17 cellular contexts compared by ENCODE assay signal in genomic region chr3:4993276-4994143, GRCh38. TPM values are rescaled to one million over a fixed set of nuclear protein-coding genes. Genes with fewer than 3 reads are reported as not detected.
A peak's percentile ranks its signal among the peaks of the same experiment; 100 is the strongest.
DNase-seq lines count a peak whose midpoint lies in the region; ATAC-seq, FAIRE-seq and TF ChIP-seq lines count a peak whose summit lies in the region.
"Had no signal": no experiment of that assay in that cellular context is flagged by ENCODE, and none has a peak within 500 bp of the region (broad histone marks: within the 10 kb centered on the region; RNA-seq: fewer than 3 reads in every experiment).

No MANE protein-coding gene starts in this region.

- ATAC-seq in GM19351 (IDR thresholded peaks at IDR 0.05; ENCODE audit: unreplicated experiment) = no peak

- TF ChIP-seq CTCF in coronary artery (IDR thresholded peaks at IDR 0.05) = no peak
- TF ChIP-seq CTCF in osteoblast (IDR thresholded peaks at IDR 0.05; ENCODE audit: extremely low read depth, low read depth, low read length) = no peak
- no peak for TF ChIP-seq CTCF in glutamatergic neuron (IDR thresholded peaks at IDR 0.05; ENCODE audit: partially characterized antibody, unreplicated experiment)

- peaks cover 38% of the 10 kb centered on the region for H3K4me1 ChIP-seq in osteoblast (ENCODE audit: insufficient read depth, low read length)

- H3K36me3 Mint-ChIP-seq in glutamatergic neuron (ENCODE audit: unreplicated experiment) = no peaks in the 10 kb centered on the region
- H3K36me3 Mint-ChIP-seq: activated naive CD4-positive, alpha-beta T cell treated with anti-CD3 and anti-CD28 coated beads, Interleukin-2, amount 50 U/mL, for 24 hours had no signal

- DNase-seq in Caki2 (ENCODE audit: low read depth) (peak; percentile 52), RCC 7860 (ENCODE audit: low spot score) (peak; percentile 65), coronary artery (ENCODE audit: low spot score) (peak; percentile 69), osteoblast (ENCODE audit: insufficient read length, low spot score, missing footprints) (no peak), anterior cingulate cortex (lab: John Stamatoyannopoulos, UW) (no peak), glutamatergic neuron (no peak), substantia nigra (lab: John Stamatoyannopoulos, UW) (no peak)
- DNase-seq: DMS153, MM.1S, NCI-H2029 treated with DMSO at 0.1 percent for 48 hours, NCI-H82, SHP77 treated with DMSO at 0.1 percent for 48 hours, spleen had no signal

- no peaks in the 10 kb centered on the region for H3K27me3 ChIP-seq in osteoblast (ENCODE audit: insufficient read depth, low read length)
- H3K27me3 ChIP-seq: spleen had no signal

- peaks cover 2% of the 10 kb centered on the region for H3K27me3 Mint-ChIP-seq in glutamatergic neuron (ENCODE audit: unreplicated experiment)
- H3K27me3 Mint-ChIP-seq: activated naive CD4-positive, alpha-beta T cell treated with anti-CD3 and anti-CD28 coated beads, Interleukin-2, amount 50 U/mL, for 24 hours; central memory CD8-positive, alpha-beta T cell had no signal

- FAIRE-seq in RCC 7860 (lab: Jason Lieb, UNC) = peak; percentile 69

- H3K4me2 ChIP-seq in osteoblast (ENCODE audit: insufficient read depth, low read length) = no peak overlapping the region

- no peaks in the 10 kb centered on the region for H3K4me1 Mint-ChIP-seq in glutamatergic neuron (ENCODE audit: low read depth, unreplicated experiment)

- H3K36me3 ChIP-seq in osteoblast (ENCODE audit: insufficient read depth, low read length) = no peaks in the 10 kb centered on the region
- H3K36me3 ChIP-seq: spleen had no signal

- H3K27ac ChIP-seq in coronary artery = peak overlapping the region; percentile 59 to 75
- H3K27ac ChIP-seq in osteoblast (ENCODE audit: low read depth, low read length) = peak overlapping the region; percentile 100
- H3K27ac ChIP-seq in substantia nigra (ENCODE audit: low read depth, low read length, poor library complexity, severe bottlenecking) = no peak overlapping the region
- H3K27ac ChIP-seq: spleen had no signal

- H2AFZ ChIP-seq in osteoblast (ENCODE audit: low read length) = peak overlapping the region; percentile 44

- H3K27ac Mint-ChIP-seq in glutamatergic neuron (ENCODE audit: unreplicated experiment) = no peak overlapping the region
- H3K27ac Mint-ChIP-seq: activated naive CD4-positive, alpha-beta T cell treated with anti-CD3 and anti-CD28 coated beads, Interleukin-2, amount 50 U/mL, for 24 hours had no signal

- H3K4me3 Mint-ChIP-seq in glutamatergic neuron (ENCODE audit: unreplicated experiment) = no peak overlapping the region
- H3K4me3 Mint-ChIP-seq: activated naive CD4-positive, alpha-beta T cell treated with anti-CD3 and anti-CD28 coated beads, Interleukin-2, amount 50 U/mL, for 24 hours; central memory CD8-positive, alpha-beta T cell had no signal

- no peaks in the 10 kb centered on the region for H4K20me1 ChIP-seq in osteoblast (ENCODE audit: insufficient read depth, low read length)

- H3K9me3 Mint-ChIP-seq in glutamatergic neuron (ENCODE audit: unreplicated experiment) = no peaks in the 10 kb centered on the region
- H3K9me3 Mint-ChIP-seq: activated naive CD4-positive, alpha-beta T cell treated with anti-CD3 and anti-CD28 coated beads, Interleukin-2, amount 50 U/mL, for 24 hours; central memory CD8-positive, alpha-beta T cell had no signal

- H3K4me3 ChIP-seq in coronary artery (no peak overlapping the region), osteoblast (ENCODE audit: insufficient read depth, low read length) (no peak overlapping the region)
- H3K4me3 ChIP-seq: lung, spleen had no signal

- in situ Hi-C loops in Caki2 (cut with HindIII; ENCODE audit: low pct_unique_long_range_greater_than_20kb, low sequenced_read_pairs) = no loop called here

- H3K9me3 ChIP-seq in osteoblast (ENCODE audit: low read depth, low read length) = no peaks in the 10 kb centered on the region
- H3K9me3 ChIP-seq: spleen had no signal

- no peaks in the 10 kb centered on the region for H3K79me2 ChIP-seq in osteoblast (ENCODE audit: insufficient read depth, low read length)

RNA-seq across cellular contexts. Expression of gene BHLHE40, which starts 14.3 kb away (rescaled TPM):
- total RNA-seq in Caki2 (2014; rRNA removed; shearing (Covaris generic); ENCODE audit: low replicate concordance) = 35.3 and 49.9 TPM in 2 replicates
- 70.2 and 71.9 TPM in 2 replicates for total RNA-seq in osteoblast
- total RNA-seq in glutamatergic neuron (ENCODE audit: unreplicated experiment) = 0.22 TPM

Comparison
In these comparisons a context has a peak if more than half of its experiments do, and no peak if none do; other contexts are left out.
1. DNase-seq: peak in Caki2 (single experiment), RCC 7860 (single experiment) and coronary artery (single experiment); none in osteoblast (single experiment), anterior cingulate cortex (0 of 58), glutamatergic neuron (single experiment) and substantia nigra (0 of 49).
2. RNA of gene BHLHE40, which starts 14.3 kb away (total RNA-seq): 70.2 to 71.9 TPM in osteoblast and 35.3 to 49.9 TPM in Caki2; 0.22 TPM in glutamatergic neuron (single experiment); every median in the first group is over 10 times any median in the second.